39 cellular contexts compared by ENCODE assay signal in genomic region chrY:12357655-12358054, GRCh38.
"Had no signal": no experiment of that assay in that cellular context is flagged by ENCODE, and none has a peak within 500 bp of the region (broad histone marks: within the 10 kb centered on the region; RNA-seq: fewer than 3 reads in every experiment).

No MANE protein-coding gene starts in this region.

- H3K9me3 Mint-ChIP-seq: activated naive CD4-positive, alpha-beta T cell treated with anti-CD3 and anti-CD28 coated beads for 36 hours; activated naive CD4-positive, alpha-beta T cell treated with anti-CD3 and anti-CD28 coated beads, Interleukin-2, amount 10 ng/mL, durations not matched to agents 7 days and 5 days; activated naive CD4-positive, alpha-beta T cell treated with anti-CD3 and anti-CD28 coated beads, Interleukin-2, amount 50 U/mL, for 24 hours; activated naive CD4-positive, alpha-beta T cell treated with anti-CD3 and anti-CD28 coated beads, Interleukin-2, amount 50 U/mL, for 72 hours; activated naive CD8-positive, alpha-beta T cell treated with anti-CD3 and anti-CD28 coated beads for 36 hours; activated naive CD8-positive, alpha-beta T cell treated with anti-CD3 and anti-CD28 coated beads, Interleukin-2, amount 10 ng/mL, durations not matched to agents 7 days and 5 days; activated naive CD8-positive, alpha-beta T cell treated with anti-CD3 and anti-CD28 coated beads, Interleukin-2, amount 50 U/mL, for 24 hours; activated T-cell treated with anti-CD3 and anti-CD28 coated beads, Interleukin-2, amount 50 U/mL, for 24 hours; activated T-cell treated with anti-CD3 and anti-CD28 coated beads, Interleukin-2, amount 50 U/mL, for 4 hours; activated T-cell treated with anti-CD3 and anti-CD28 coated beads, Interleukin-2, amount 50 U/mL, for 72 hours; activated T-helper 1 cell treated with anti-CD3 and anti-CD28 coated beads, Interleukin-12 subunit alpha, Interleukin-12 subunit beta, Interleukin-2, Interleukin-4 antibody, amounts not matched to agents 30 ng/mL and 10 ng/mL and 1 ng/mL, durations not matched to agents 14 hours and 24 hours and 36 hours; activated T-helper 17 cell treated with anti-CD3 and anti-CD28 coated beads, Interleukin-2, amount 50 U/mL, for 72 hours; activated T-helper 2 cell treated with anti-CD3 and anti-CD28 coated beads, Interferon-gamma antibody, Interleukin-2, Interleukin-4, amounts not matched to agents 10 μg/mL and 5 μg/mL and 100 μg/mL, durations not matched to agents 14 hours and 24 hours and 36 hours; central memory CD8-positive, alpha-beta T cell had no signal

- H3K4me3 ChIP-seq: adrenal gland, ascending aorta, body of pancreas, breast epithelium, cardiac muscle cell had no signal

- H3K4me1 Mint-ChIP-seq: activated naive CD4-positive, alpha-beta T cell treated with anti-CD3 and anti-CD28 coated beads, Interleukin-2, amount 10 ng/mL, durations not matched to agents 7 days and 5 days; activated naive CD4-positive, alpha-beta T cell treated with anti-CD3 and anti-CD28 coated beads, Interleukin-2, amount 50 U/mL, for 24 hours; activated naive CD8-positive, alpha-beta T cell treated with anti-CD3 and anti-CD28 coated beads for 36 hours; activated naive CD8-positive, alpha-beta T cell treated with anti-CD3 and anti-CD28 coated beads, Interleukin-2, amount 10 ng/mL, durations not matched to agents 7 days and 5 days; activated naive CD8-positive, alpha-beta T cell treated with anti-CD3 and anti-CD28 coated beads, Interleukin-2, amount 50 U/mL, for 24 hours; activated T-helper 17 cell treated with anti-CD3 and anti-CD28 coated beads, Interleukin-2, amount 50 U/mL, for 72 hours; brain; central memory CD8-positive, alpha-beta T cell had no signal

- H3K4me1 ChIP-seq: adrenal gland, ascending aorta, breast epithelium had no signal

- H3K36me3 Mint-ChIP-seq: activated naive CD4-positive, alpha-beta T cell treated with anti-CD3 and anti-CD28 coated beads, Interleukin-2, amount 10 ng/mL, durations not matched to agents 7 days and 5 days; activated naive CD4-positive, alpha-beta T cell treated with anti-CD3 and anti-CD28 coated beads, Interleukin-2, amount 50 U/mL, for 24 hours; activated naive CD4-positive, alpha-beta T cell treated with anti-CD3 and anti-CD28 coated beads, Interleukin-2, amount 50 U/mL, for 72 hours; activated naive CD8-positive, alpha-beta T cell; activated naive CD8-positive, alpha-beta T cell treated with anti-CD3 and anti-CD28 coated beads for 36 hours; activated naive CD8-positive, alpha-beta T cell treated with anti-CD3 and anti-CD28 coated beads, Interleukin-2, amount 10 ng/mL, durations not matched to agents 7 days and 5 days; brain had no signal

- H3K27ac Mint-ChIP-seq: activated naive CD4-positive, alpha-beta T cell treated with anti-CD3 and anti-CD28 coated beads for 36 hours; activated naive CD4-positive, alpha-beta T cell treated with anti-CD3 and anti-CD28 coated beads, Interleukin-2, amount 10 ng/mL, durations not matched to agents 7 days and 5 days; activated naive CD4-positive, alpha-beta T cell treated with anti-CD3 and anti-CD28 coated beads, Interleukin-2, amount 50 U/mL, for 24 hours; activated naive CD4-positive, alpha-beta T cell treated with anti-CD3 and anti-CD28 coated beads, Interleukin-2, amount 50 U/mL, for 72 hours; activated naive CD8-positive, alpha-beta T cell; activated naive CD8-positive, alpha-beta T cell treated with anti-CD3 and anti-CD28 coated beads for 36 hours; activated naive CD8-positive, alpha-beta T cell treated with anti-CD3 and anti-CD28 coated beads, Interleukin-2, amount 10 ng/mL, durations not matched to agents 7 days and 5 days; activated naive CD8-positive, alpha-beta T cell treated with anti-CD3 and anti-CD28 coated beads, Interleukin-2, amount 50 U/mL, for 24 hours; activated T-cell treated with anti-CD3 and anti-CD28 coated beads, Interleukin-2, amount 50 U/mL, for 24 hours; activated T-cell treated with anti-CD3 and anti-CD28 coated beads, Interleukin-2, amount 50 U/mL, for 72 hours; activated T-helper 1 cell treated with anti-CD3 and anti-CD28 coated beads, Interleukin-12 subunit alpha, Interleukin-12 subunit beta, Interleukin-2, Interleukin-4 antibody, amounts not matched to agents 30 ng/mL and 10 ng/mL and 1 ng/mL, durations not matched to agents 14 hours and 24 hours and 36 hours; activated T-helper 17 cell treated with anti-CD3 and anti-CD28 coated beads, Interleukin-2, amount 50 U/mL, for 72 hours; activated T-helper 2 cell treated with anti-CD3 and anti-CD28 coated beads, Interferon-gamma antibody, Interleukin-2, Interleukin-4, amounts not matched to agents 10 μg/mL and 5 μg/mL and 100 μg/mL, durations not matched to agents 14 hours and 24 hours and 36 hours; brain had no signal

- ATAC-seq: activated naive CD4-positive, alpha-beta T cell treated with anti-CD3 and anti-CD28 coated beads, Interleukin-2, amount 50 U/mL, for 72 hours; activated naive CD8-positive, alpha-beta T cell treated with anti-CD3 and anti-CD28 coated beads, Interleukin-2, amount 50 U/mL, for 24 hours; activated T-cell treated with anti-CD3 and anti-CD28 coated beads, Interleukin-2, amount 50 U/mL, for 4 hours; activated T-cell treated with anti-CD3 and anti-CD28 coated beads, Interleukin-2, amount 50 U/mL, for 72 hours; activated T-helper 17 cell treated with anti-CD3 and anti-CD28 coated beads, Interleukin-2, amount 50 U/mL, for 72 hours; body of pancreas had no signal

- H3K27me3 Mint-ChIP-seq: activated naive CD4-positive, alpha-beta T cell treated with anti-CD3 and anti-CD28 coated beads, Interleukin-2, amount 10 ng/mL, durations not matched to agents 7 days and 5 days; activated naive CD4-positive, alpha-beta T cell treated with anti-CD3 and anti-CD28 coated beads, Interleukin-2, amount 50 U/mL, for 24 hours; activated naive CD8-positive, alpha-beta T cell; activated naive CD8-positive, alpha-beta T cell treated with anti-CD3 and anti-CD28 coated beads for 36 hours; activated naive CD8-positive, alpha-beta T cell treated with anti-CD3 and anti-CD28 coated beads, Interleukin-2, amount 10 ng/mL, durations not matched to agents 7 days and 5 days; activated naive CD8-positive, alpha-beta T cell treated with anti-CD3 and anti-CD28 coated beads, Interleukin-2, amount 50 U/mL, for 24 hours; activated T-cell treated with anti-CD3 and anti-CD28 coated beads, Interleukin-2, amount 50 U/mL, for 24 hours; activated T-helper 17 cell treated with anti-CD3 and anti-CD28 coated beads, Interleukin-2, amount 50 U/mL, for 72 hours; brain had no signal

- H3K27me3 ChIP-seq: adrenal gland, ascending aorta, body of pancreas, brain microvascular endothelial cell, breast epithelium, cardiac muscle cell had no signal

- H3K27ac ChIP-seq: adrenal gland, ascending aorta, body of pancreas, brain microvascular endothelial cell, breast epithelium, cardiac muscle cell had no signal

- DNase-seq: activated effector memory CD4-positive, alpha-beta T cell treated with anti-CD3 and anti-CD28 coated beads, Interleukin-2, amount 50 U/mL, for 16 hours; activated effector memory CD4-positive, alpha-beta T cell treated with Interleukin-2 at 50 U/mL for 16 hours; activated gamma-delta T cell; activated gamma-delta T cell treated with Interleukin-2 at 50 U/mL for 16 hours; activated naive CD4-positive, alpha-beta T cell; activated naive CD4-positive, alpha-beta T cell treated with anti-CD3 and anti-CD28 coated beads for 36 hours; activated naive CD4-positive, alpha-beta T cell treated with anti-CD3 and anti-CD28 coated beads, Interleukin-2, amount 10 ng/mL, durations not matched to agents 7 days and 5 days; activated naive CD4-positive, alpha-beta T cell treated with anti-CD3 and anti-CD28 coated beads, Interleukin-2, amount 50 U/mL, for 16 hours; activated naive CD4-positive, alpha-beta T cell treated with Interleukin-2 at 50 U/mL for 16 hours; activated naive CD8-positive, alpha-beta T cell treated with anti-CD3 and anti-CD28 coated beads for 36 hours; activated naive CD8-positive, alpha-beta T cell treated with anti-CD3 and anti-CD28 coated beads, Interleukin-2, amount 10 ng/mL, durations not matched to agents 7 days and 5 days; activated naive CD8-positive, alpha-beta T cell treated with anti-CD3 and anti-CD28 coated beads, Interleukin-2, amount 50 U/mL, for 24 hours; activated T-cell treated with anti-CD3 and anti-CD28 coated beads for 4 hours; activated T-cell treated with anti-CD3 and anti-CD28 coated beads, Interleukin-2, amount 50 U/mL, for 1 hour; activated T-cell treated with anti-CD3 and anti-CD28 coated beads, Interleukin-2, amount 50 U/mL, for 24 hours; activated T-cell treated with anti-CD3 and anti-CD28 coated beads, Interleukin-2, amount 50 U/mL, for 4 hours; activated T-cell treated with anti-CD3 and anti-CD28 coated beads, Interleukin-2, amount 50 U/mL, for 48 hours; activated T-cell treated with anti-CD3 and anti-CD28 coated beads, Interleukin-2, amount 50 U/mL, for 72 hours; adrenal gland; amniotic stem cell; amygdala; anterior cingulate cortex; aorta; body of pancreas; brain microvascular endothelial cell; caudate nucleus; central memory CD4-positive, alpha-beta T cell; cerebellar nuclear complex had no signal

- H3K4me3 Mint-ChIP-seq: activated naive CD4-positive, alpha-beta T cell treated with anti-CD3 and anti-CD28 coated beads for 36 hours; activated naive CD4-positive, alpha-beta T cell treated with anti-CD3 and anti-CD28 coated beads, Interleukin-2, amount 10 ng/mL, durations not matched to agents 7 days and 5 days; activated naive CD4-positive, alpha-beta T cell treated with anti-CD3 and anti-CD28 coated beads, Interleukin-2, amount 50 U/mL, for 24 hours; activated naive CD8-positive, alpha-beta T cell; activated naive CD8-positive, alpha-beta T cell treated with anti-CD3 and anti-CD28 coated beads for 36 hours; activated naive CD8-positive, alpha-beta T cell treated with anti-CD3 and anti-CD28 coated beads, Interleukin-2, amount 10 ng/mL, durations not matched to agents 7 days and 5 days; activated naive CD8-positive, alpha-beta T cell treated with anti-CD3 and anti-CD28 coated beads, Interleukin-2, amount 50 U/mL, for 24 hours; activated T-cell treated with anti-CD3 and anti-CD28 coated beads, Interleukin-2, amount 50 U/mL, for 24 hours; activated T-cell treated with anti-CD3 and anti-CD28 coated beads, Interleukin-2, amount 50 U/mL, for 4 hours; activated T-cell treated with anti-CD3 and anti-CD28 coated beads, Interleukin-2, amount 50 U/mL, for 72 hours; activated T-helper 1 cell treated with anti-CD3 and anti-CD28 coated beads, Interleukin-12 subunit alpha, Interleukin-12 subunit beta, Interleukin-2, Interleukin-4 antibody, amounts not matched to agents 30 ng/mL and 10 ng/mL and 1 ng/mL, durations not matched to agents 14 hours and 24 hours and 36 hours; activated T-helper 17 cell treated with anti-CD3 and anti-CD28 coated beads, Interleukin-2, amount 50 U/mL, for 72 hours; brain; central memory CD8-positive, alpha-beta T cell had no signal

- H3K36me3 ChIP-seq: adrenal gland, ascending aorta, brain microvascular endothelial cell, breast epithelium, cardiac muscle cell had no signal

- H3K9me3 ChIP-seq: adrenal gland, ascending aorta, body of pancreas, breast epithelium had no signal
